1 cellular context compared by ENCODE assay signal in genomic region chr16:28491970-28492474, GRCh38.
TF ChIP-seq lines count a peak whose summit lies in the region.

Gene CLN3 (minus strand): TSS chr16:28492074. CDS start chr16:28491759, 315 bp downstream.

TF ChIP-seq in HepG2, 621 proteins besides CTCF, POLR2A, EP300 and RAD21 (continued from another document and continues in another):
- TF ChIP-seq ZNF512 (CRISPR knock-in tag; IDR thresholded peaks at IDR 0.05) (no peak), HIVEP1 (CRISPR knock-in tag; IDR thresholded peaks at IDR 0.05) (peak; percentile 68; the same call in 1 of the 2 replicates), ZBTB44 (CRISPR knock-in tag; IDR thresholded peaks at IDR 0.05) (no peak; the same call in 1 of the 2 replicates), ZBTB4 (CRISPR knock-in tag; IDR thresholded peaks at IDR 0.05; ENCODE audit: borderline replicate concordance) (no peak), ZNF318 (CRISPR knock-in tag; IDR thresholded peaks at IDR 0.05) (no peak; the same call in 1 of the 2 replicates), HDAC6 (IDR thresholded peaks at IDR 0.05; ENCODE audit: low read depth, low read length) (no peak), ZNF777 (CRISPR knock-in tag; IDR thresholded peaks at IDR 0.05) (no peak), ZNF772 (CRISPR knock-in tag; IDR thresholded peaks at IDR 0.05) (peak; percentile 69; the same call in 1 of the 2 replicates), ZBTB43 (CRISPR knock-in tag; conservative IDR thresholded peaks at IDR 0.05) (0 out of 2 replicates have a peak, but pooled peaks have one; percentile 23), ZNF775 (CRISPR knock-in tag; IDR thresholded peaks at IDR 0.05; ENCODE audit: borderline replicate concordance) (no peak), ETV6 (CRISPR knock-in tag; conservative IDR thresholded peaks at IDR 0.05) (no peak), ZBED4 (CRISPR knock-in tag; IDR thresholded peaks at IDR 0.05; ENCODE audit: borderline replicate concordance) (no peak), ZNF430 (CRISPR knock-in tag; IDR thresholded peaks at IDR 0.05) (peak; percentile 62; the same call in 1 of the 2 replicates), ZFP82 (CRISPR knock-in tag; IDR thresholded peaks at IDR 0.05; ENCODE audit: borderline replicate concordance) (no peak), ZNF362 (CRISPR knock-in tag; IDR thresholded peaks at IDR 0.05; ENCODE audit: borderline replicate concordance) (peak; percentile 99), ZNF503 (CRISPR knock-in tag; IDR thresholded peaks at IDR 0.05) (no peak), ZNF354B (CRISPR knock-in tag; IDR thresholded peaks at IDR 0.05) (no peak), ZNF234 (CRISPR knock-in tag; conservative IDR thresholded peaks at IDR 0.05) (no peak), GTF2F1 (IDR thresholded peaks at IDR 0.05; ENCODE audit: low read length) (peak; percentile 96), THAP9 (CRISPR knock-in tag; IDR thresholded peaks at IDR 0.05; ENCODE audit: borderline replicate concordance) (peak; percentile 64; the same call in 1 of the 2 replicates), NAIF1 (CRISPR knock-in tag; IDR thresholded peaks at IDR 0.05; ENCODE audit: borderline replicate concordance) (0 out of 2 replicates have a peak, but pooled peaks have one; percentile 55), ZNF343 (CRISPR knock-in tag; IDR thresholded peaks at IDR 0.05) (peak; percentile 17; the same call in 1 of the 2 replicates), FOSL1 (CRISPR knock-in tag; IDR thresholded peaks at IDR 0.05; ENCODE audit: borderline replicate concordance) (no peak)
